In the genomic region with DNA sequence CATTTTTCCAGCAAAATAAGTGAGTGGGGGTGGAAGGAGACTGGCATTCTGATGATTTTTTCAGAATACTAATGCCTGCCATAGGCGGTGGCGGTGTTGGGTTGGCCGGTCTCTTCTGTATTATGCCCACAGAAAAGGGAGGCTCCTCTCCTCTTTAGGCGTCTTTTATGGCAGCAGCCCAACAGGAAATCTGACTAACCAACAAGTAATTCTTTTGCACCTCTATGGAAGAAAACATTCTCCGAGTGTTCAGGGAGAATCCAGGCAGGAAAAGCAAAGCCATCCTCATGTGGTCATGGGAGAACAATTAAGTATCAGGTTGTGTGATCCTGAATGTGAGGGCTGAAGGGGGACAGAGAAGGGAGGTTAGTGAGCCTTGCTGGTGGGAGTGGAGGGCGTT, we compare ENCODE assay signal across 27 cellular contexts. TPM values are rescaled to one million over a fixed set of nuclear protein-coding genes. Genes with fewer than 3 reads are reported as not detected.
DNase-seq lines count a peak whose midpoint lies in the region; ATAC-seq, FAIRE-seq and TF ChIP-seq lines count a peak whose summit lies in the region.
"Had no signal": no experiment of that assay in that cellular context is flagged by ENCODE, and none has a peak within 500 bp of the region (broad histone marks: within the 10 kb centered on the region; RNA-seq: fewer than 3 reads in every experiment).

No MANE protein-coding gene starts in this region.

- no peak for ATAC-seq in mucosa of descending colon
- no peak for ATAC-seq in HG03095 (IDR thresholded peaks at IDR 0.05; ENCODE audit: unreplicated experiment)
- no peak for ATAC-seq in GM21390 (IDR thresholded peaks at IDR 0.05; ENCODE audit: unreplicated experiment)
- ATAC-seq in HG03097 (IDR thresholded peaks at IDR 0.05; ENCODE audit: low FRiP score, unreplicated experiment) = no peak
- ATAC-seq: right lobe of liver; stimulated activated naive CD8-positive, alpha-beta T cell treated with anti-CD3 and anti-CD28 coated beads, Interleukin-15, Interleukin-2, amounts not matched to agents 100 U/mL and 50 U/mL, for 24 hours had no signal

- no peak overlapping the region for H3K4me3 Mint-ChIP-seq in astrocyte (ENCODE audit: unreplicated experiment)
- H3K4me3 Mint-ChIP-seq: activated naive CD4-positive, alpha-beta T cell treated with anti-CD3 and anti-CD28 coated beads, Interleukin-2, amount 50 U/mL, for 24 hours; naive thymus-derived CD4-positive, alpha-beta T cell had no signal

- H3K27me3 Mint-ChIP-seq in astrocyte (ENCODE audit: low read depth, unreplicated experiment) = no peaks in the 10 kb centered on the region

- no peaks in the 10 kb centered on the region for H3K9me3 Mint-ChIP-seq in astrocyte (ENCODE audit: unreplicated experiment)
- H3K9me3 Mint-ChIP-seq: activated naive CD4-positive, alpha-beta T cell treated with anti-CD3 and anti-CD28 coated beads, Interleukin-2, amount 50 U/mL, for 24 hours had no signal

- peak; percentile 77 for DNase-seq in Daoy (ENCODE audit: low read depth)
- DNase-seq in astrocyte (ENCODE audit: low read depth) = no peak
- DNase-seq in epithelial cell of esophagus (ENCODE audit: low read depth) = peak; percentile 55
- no peak for DNase-seq in neuronal stem cell (ENCODE audit: low spot score)
- no peak for DNase-seq in mucosa of descending colon
- DNase-seq: Calu3; cerebellar nuclear complex; effector memory CD4-positive, alpha-beta T cell; IMR-90; mesendoderm; naive thymus-derived CD4-positive, alpha-beta T cell; NCI-H1105 treated with DMSO at 0.1 percent for 48 hours; NCI-H2029 treated with DMSO at 0.1 percent for 48 hours; NCI-H2227 treated with DMSO at 0.1 percent for 48 hours; ovary; right lobe of liver; SK-N-SH; stimulated activated naive CD8-positive, alpha-beta T cell treated with anti-CD3 and anti-CD28 coated beads, Interleukin-15, Interleukin-2, amounts not matched to agents 100 U/mL and 50 U/mL, for 24 hours; thyroid gland had no signal

- H4K91ac ChIP-seq in neuronal stem cell (ENCODE audit: low read depth, low read length, poor library complexity) = no peak overlapping the region

- no peaks in the 10 kb centered on the region for H3K79me2 ChIP-seq in astrocyte (ENCODE audit: insufficient read depth, low read length)

- no peak overlapping the region for H2BK5ac ChIP-seq in neuronal stem cell (ENCODE audit: low read length)

- H3K4me2 ChIP-seq in astrocyte (ENCODE audit: low read length) = no peak overlapping the region
- no peak overlapping the region for H3K4me2 ChIP-seq in neuronal stem cell (ENCODE audit: insufficient read depth, low read length, poor library complexity, severe bottlenecking)
- H3K4me2 ChIP-seq: SK-N-SH had no signal

- H4K8ac ChIP-seq in neuronal stem cell (ENCODE audit: low read depth, low read length) = no peak overlapping the region

- TF ChIP-seq CTCF in astrocyte (IDR thresholded peaks at IDR 0.05; ENCODE audit: insufficient read depth, low read depth, low read length) (no peak), epithelial cell of esophagus (IDR thresholded peaks at IDR 0.05; ENCODE audit: insufficient read depth, low read depth, low read length, missing control alignments) (no peak), mucosa of descending colon (IDR thresholded peaks at IDR 0.05) (no peak)

- H3K79me1 ChIP-seq in neuronal stem cell (ENCODE audit: low read depth, low read length) = no peaks in the 10 kb centered on the region

- no peaks in the 10 kb centered on the region for H4K20me1 ChIP-seq in astrocyte (ENCODE audit: insufficient read depth, low read length)
- H4K20me1 ChIP-seq: BLaER1 treated with 17β-estradiol and CSF1 and Interleukin-3, amounts not matched to agents 10 nM and 100 nM had no signal

- no peaks in the 10 kb centered on the region for H3K36me3 Mint-ChIP-seq in astrocyte (ENCODE audit: low read depth, unreplicated experiment)
- H3K36me3 Mint-ChIP-seq: activated naive CD4-positive, alpha-beta T cell treated with anti-CD3 and anti-CD28 coated beads, Interleukin-2, amount 50 U/mL, for 24 hours had no signal

- peaks cover 38% of the 10 kb centered on the region for H3K4me1 Mint-ChIP-seq in astrocyte (ENCODE audit: low read depth, unreplicated experiment)
- H3K4me1 Mint-ChIP-seq: activated naive CD4-positive, alpha-beta T cell treated with anti-CD3 and anti-CD28 coated beads, Interleukin-2, amount 50 U/mL, for 24 hours had no signal

- H3K14ac ChIP-seq in neuronal stem cell (ENCODE audit: low read length) = no peak overlapping the region

- intact Hi-C loops in mucosa of descending colon (cut with DNase I, micrococcal nuclease) = no loop called here

- H2AFZ ChIP-seq in astrocyte (ENCODE audit: low read depth, low read length) (peak overlapping the region; percentile 61), neuronal stem cell (ENCODE audit: low read length) (peak overlapping the region; percentile 19)

- WGBS in neuronal stem cell (ENCODE audit: extremely low coverage in 2 of 2, insufficient read length in 2 of 2, insufficient replicate concordance in 1 of 2), 2 donors = no CpG with 5 or more reads among the region's 6 CpGs

- H3K4ac ChIP-seq in neuronal stem cell (ENCODE audit: low read length) = no peak overlapping the region

- H3K9me3 ChIP-seq in astrocyte (ENCODE audit: insufficient read depth, low read depth, low read length) (no peaks in the 10 kb centered on the region), neuronal stem cell (replicated peaks in 1 of 2; ENCODE audit: control insufficient read depth in 2 of 2, insufficient read depth in 1 of 2, low read depth in 1 of 2, low read length in 2 of 2) (no peaks in the 10 kb centered on the region), mucosa of descending colon (no peaks in the 10 kb centered on the region)
- H3K9me3 ChIP-seq: esophagus muscularis mucosa, ovary, right lobe of liver, thyroid gland had no signal

- no peak overlapping the region for H2BK15ac ChIP-seq in neuronal stem cell (ENCODE audit: low read length)

- H3K9ac ChIP-seq in astrocyte (ENCODE audit: low read length) (no peak overlapping the region), neuronal stem cell (ENCODE audit: low read depth, low read length, poor library complexity) (no peak overlapping the region)
- H3K9ac ChIP-seq: BLaER1 treated with 17β-estradiol and CSF1 and Interleukin-3, amounts not matched to agents 10 nM and 100 nM; SK-N-SH had no signal

- H3K18ac ChIP-seq in neuronal stem cell (ENCODE audit: low read length) = no peak overlapping the region

- H3K36me3 ChIP-seq in astrocyte (ENCODE audit: insufficient read depth, low read length) (no peaks in the 10 kb centered on the region), neuronal stem cell (replicated peaks in 1 of 2; ENCODE audit: control insufficient read depth in 2 of 2, insufficient read depth in 2 of 2, low read length in 2 of 2) (no peaks in the 10 kb centered on the region), mucosa of descending colon (ENCODE audit: low read depth) (no peaks in the 10 kb centered on the region)
- H3K36me3 ChIP-seq: BLaER1 treated with 17β-estradiol and CSF1 and Interleukin-3, amounts not matched to agents 10 nM and 100 nM; esophagus muscularis mucosa; ovary; right lobe of liver; thyroid gland had no signal

- H3K4me3 ChIP-seq in astrocyte (ENCODE audit: insufficient read depth, low read depth, low read length) (no peak overlapping the region), epithelial cell of esophagus (ENCODE audit: low read length) (no peak overlapping the region), neuronal stem cell (ENCODE audit: low read length in 2 of 2) (no peak overlapping the region), mucosa of descending colon (no peak overlapping the region)
- H3K4me3 ChIP-seq: BLaER1 treated with 17β-estradiol and CSF1 and Interleukin-3, amounts not matched to agents 10 nM and 100 nM; esophagus muscularis mucosa; ovary; right lobe of liver; thyroid gland had no signal

- peak overlapping the region; percentile 70 for H3K27ac Mint-ChIP-seq in astrocyte (ENCODE audit: unreplicated experiment)
- H3K27ac Mint-ChIP-seq: activated naive CD4-positive, alpha-beta T cell treated with anti-CD3 and anti-CD28 coated beads, Interleukin-2, amount 50 U/mL, for 24 hours; naive thymus-derived CD4-positive, alpha-beta T cell had no signal

- peaks cover 5% of the 10 kb centered on the region for H3K4me1 ChIP-seq in astrocyte (ENCODE audit: insufficient read depth, low read length)
- H3K4me1 ChIP-seq in neuronal stem cell (ENCODE audit: control insufficient read depth in 2 of 2, insufficient read depth in 1 of 2, low read depth in 1 of 2, low read length in 2 of 2) = peaks cover 3 to 23% of the 10 kb centered on the region in 2 donors
- H3K4me1 ChIP-seq in mucosa of descending colon (ENCODE audit: low read depth) = no peaks in the 10 kb centered on the region
- H3K4me1 ChIP-seq: right lobe of liver had no signal

- no peak overlapping the region for H2BK12ac ChIP-seq in neuronal stem cell (ENCODE audit: low read length)

- no peak overlapping the region for H2AK5ac ChIP-seq in neuronal stem cell (ENCODE audit: low read depth, low read length)

- no peak overlapping the region for H3K27ac ChIP-seq in astrocyte (ENCODE audit: low read depth, low read length)
- no peak overlapping the region for H3K27ac ChIP-seq in neuronal stem cell (replicated peaks; ENCODE audit: low read length)
- H3K27ac ChIP-seq: BLaER1 treated with 17β-estradiol and CSF1 and Interleukin-3, amounts not matched to agents 10 nM and 100 nM; ovary; right lobe of liver; thyroid gland had no signal

- no peak for FAIRE-seq in astrocyte (lab: Jason Lieb, UNC)
- FAIRE-seq: GM12891 had no signal

- H2BK120ac ChIP-seq in neuronal stem cell (ENCODE audit: low read depth, low read length) = no peak overlapping the region

- H3K23ac ChIP-seq in neuronal stem cell (ENCODE audit: low read depth, low read length, poor library complexity) = no peak overlapping the region

- H3K27me3 ChIP-seq in astrocyte (ENCODE audit: insufficient read depth, low read length) (no peaks in the 10 kb centered on the region), neuronal stem cell (ENCODE audit: control insufficient read depth in 3 of 3, insufficient read depth in 3 of 3, low read depth in 1 of 3, low read length in 3 of 3) (no peaks in the 10 kb centered on the region)
- H3K27me3 ChIP-seq: BLaER1 treated with 17β-estradiol and CSF1 and Interleukin-3, amounts not matched to agents 10 nM and 100 nM; esophagus muscularis mucosa; ovary; right lobe of liver; thyroid gland had no signal

RNA-seq across cellular contexts. Expression of a gene that starts 32.0 kb away (rescaled TPM):
- total RNA-seq in Daoy (2014; rRNA removed; shearing (Covaris generic)) = 7.0 and 25.3 TPM in 2 replicates
- 17.8 and 20.4 TPM in 2 replicates for total RNA-seq in astrocyte
- 8.2 TPM for polyA plus RNA-seq in neuronal stem cell (2013, experiment 1 of 2)
- polyA plus RNA-seq in neuronal stem cell (2013, experiment 2 of 2) = 7.3 TPM
- total RNA-seq in mucosa of descending colon = 10 to 100 TPM in 2 of 3 donors, 1 to 10 TPM in 1; 9.7 to 27.2 (median 18.2) TPM
- total RNA-seq: Calu3, IMR-90 had no signal
- polyA plus RNA-seq: AG04450 had no signal

Comparison
In these comparisons a context has a peak if more than half of its experiments do, and no peak if none do; other contexts are left out.
1. DNase-seq: peak in Daoy (single experiment) and epithelial cell of esophagus (single experiment); none in astrocyte (single experiment), neuronal stem cell (single experiment) and mucosa of descending colon (0 of 3).